In genomic region chr21:33199516-33200217, GRCh38 we compare ENCODE assay signal across 8 cellular contexts. TPM values are rescaled to one million over a fixed set of nuclear protein-coding genes. Genes with fewer than 3 reads are reported as not detected.
DNase-seq lines count a peak whose midpoint lies in the region; ATAC-seq and TF ChIP-seq lines count a peak whose summit lies in the region.

No MANE protein-coding gene starts in this region.

- CTCF ChIA-PET in WTC11 (lab: Charles Lee): interaction anchor here (0.5 to 1.1 kb wide), 34 partner anchors 10 to 362 kb away, joined by 3 to 29 read pairs (median 4); partner anchors contain the start of genes IFNAR1, IFNAR2, IL10RB and OLIG2

- peaks cover 4% of the 10 kb centered on the region; the same call in 1 of the 2 replicates for H3K27me3 Mint-ChIP-seq in WTC11 (ENCODE audit: low read depth)

- H3K9me3 Mint-ChIP-seq in WTC11: no peaks in the 10 kb centered on the region

- H3K36me3 Mint-ChIP-seq in WTC11: no peaks in the 10 kb centered on the region

- H3K27ac Mint-ChIP-seq in WTC11: no peak overlapping the region

- peaks cover 16% of the 10 kb centered on the region for H3K4me1 Mint-ChIP-seq in WTC11

- DNase-seq in AG09309 (ENCODE audit: low read depth): peak; percentile 79
- peak; percentile 90 for DNase-seq in NCI-H2227 treated with DMSO at 0.1 percent for 48 hours (lab: John Stamatoyannopoulos, UW)
- DNase-seq in WTC11 (ENCODE audit: low spot score): peak; percentile 56
- DNase-seq in central memory CD4-positive, alpha-beta T cell: peak; percentile 82
- DNase-seq in left kidney (ENCODE audit: low read depth, low spot score): peak; percentile 94
- peak; percentile 88 for DNase-seq in stimulated activated CD4-positive, alpha-beta T cell treated with anti-CD3 and anti-CD28 coated beads, Interleukin-4, amount 100 ng/mL, for 24 hours

- no peak overlapping the region for H3K4me3 ChIP-seq in AG09309 (ENCODE audit: control insufficient read depth, low read depth, low read length)

- no peak overlapping the region for H3K4me3 Mint-ChIP-seq in WTC11

- POLR2A ChIA-PET in WTC11 (lab: Charles Lee): no interaction called here

- ATAC-seq in GM18868 (IDR thresholded peaks at IDR 0.05; ENCODE audit: unreplicated experiment): peak; percentile 84
- peak; percentile 76 for ATAC-seq in HG03175 (IDR thresholded peaks at IDR 0.05; ENCODE audit: unreplicated experiment)
- peak; percentile 82 for ATAC-seq in WTC11

- TF ChIP-seq CTCF in AG09309 (IDR thresholded peaks at IDR 0.05; ENCODE audit: control insufficient read depth, insufficient read depth, low read depth, low read length, missing control alignments) (peak; percentile 78), WTC11 (IDR thresholded peaks at IDR 0.05) (peak; percentile 34; the same call in 1 of the 2 replicates)

TF ChIP-seq in WTC11, 78 proteins besides CTCF, POLR2A, EP300 and RAD21:
- TF ChIP-seq SMAD3 (CRISPR knock-in tag; IDR thresholded peaks at IDR 0.05; ENCODE audit: borderline replicate concordance) (no peak), HMGA2 (CRISPR knock-in tag; IDR thresholded peaks at IDR 0.05) (no peak), ZNF121 (CRISPR knock-in tag; IDR thresholded peaks at IDR 0.05) (no peak), ZNF532 (CRISPR knock-in tag; IDR thresholded peaks at IDR 0.05; ENCODE audit: borderline replicate concordance) (no peak), ZNF232 (CRISPR knock-in tag; IDR thresholded peaks at IDR 0.05) (no peak), SMAD4 (CRISPR knock-in tag; IDR thresholded peaks at IDR 0.05) (no peak), FOXJ3 (CRISPR knock-in tag; IDR thresholded peaks at IDR 0.05; ENCODE audit: borderline replicate concordance) (no peak), FOXP4 (CRISPR knock-in tag; IDR thresholded peaks at IDR 0.05) (no peak), SOX15 (CRISPR knock-in tag; IDR thresholded peaks at IDR 0.05) (no peak), CREM (CRISPR knock-in tag; IDR thresholded peaks at IDR 0.05) (no peak), ATF1 (CRISPR knock-in tag; IDR thresholded peaks at IDR 0.05) (no peak), ERG (CRISPR knock-in tag; IDR thresholded peaks at IDR 0.05) (no peak), EMX1 (CRISPR knock-in tag; IDR thresholded peaks at IDR 0.05) (no peak), HMGXB4 (CRISPR knock-in tag; IDR thresholded peaks at IDR 0.05) (no peak), NFYB (CRISPR knock-in tag; conservative IDR thresholded peaks at IDR 0.05; ENCODE audit: low read depth) (no peak)

RNA-seq across cellular contexts. Expression of gene IFNAR2, which starts 30.1 kb away (rescaled TPM):
- 13.3 to 19.1 TPM (median 16.4 TPM) in 3 replicates for total RNA-seq in WTC11 (2021)
